Comparison of ENCODE assay signal across 25 cellular contexts in the genomic region with DNA sequence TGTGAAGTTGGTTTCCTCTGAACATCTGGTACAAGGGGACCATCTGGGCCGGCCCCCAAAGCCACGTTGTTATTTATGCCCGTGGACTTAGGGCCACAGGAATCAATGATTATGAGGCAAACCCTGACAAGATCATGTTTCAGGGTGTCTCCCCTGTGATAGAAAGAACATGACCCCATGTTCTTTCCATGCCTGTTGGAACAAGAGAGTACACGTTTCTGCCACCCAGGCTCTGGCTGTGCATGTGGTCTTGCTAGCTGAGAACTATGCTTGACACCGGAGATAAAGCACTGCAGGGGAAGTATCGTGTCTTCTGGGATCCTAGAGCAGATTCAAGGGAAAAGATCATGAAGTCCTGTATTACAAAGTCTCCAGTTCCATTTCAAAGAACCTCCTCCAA.
"Had no signal": no experiment of that assay in that cellular context is flagged by ENCODE, and none has a peak within 500 bp of the region (broad histone marks: within the 10 kb centered on the region; RNA-seq: fewer than 3 reads in every experiment).

No MANE protein-coding gene starts in this region.

- H3K27me3 Mint-ChIP-seq: stimulated activated naive CD8-positive, alpha-beta T cell treated with anti-CD3 and anti-CD28 coated beads, Interleukin-15, amount 100 ng/mL, for 72 hours had no signal

- H3K36me3 ChIP-seq: gastrocnemius medialis, heart left ventricle, lower lobe of right lung, ovary, thyroid gland, vagina had no signal

- H3K27ac Mint-ChIP-seq: naive thymus-derived CD8-positive, alpha-beta T cell; nephron progenitor cell; stimulated activated naive CD8-positive, alpha-beta T cell treated with anti-CD3 and anti-CD28 coated beads, Interleukin-15, amount 100 ng/mL, for 72 hours had no signal

- DNase-seq: cerebellar nuclear complex; dorsolateral prefrontal cortex; effector CD4-positive, alpha-beta T cell; gastrocnemius medialis; heart left ventricle; hippocampal formation; islet precursor cell; left ventricle myocardium superior; lower lobe of right lung; naive thymus-derived CD8-positive, alpha-beta T cell; nephron progenitor cell; nucleus accumbens; ovary; retina; stimulated activated CD4-positive, alpha-beta T cell treated with anti-CD3 and anti-CD28 coated beads, Interleukin-12 subunit alpha, Interleukin-12 subunit beta, amount 100 ng/mL, for 4 hours; stimulated activated CD4-positive, alpha-beta T cell treated with anti-CD3 and anti-CD28 coated beads, Interleukin-1b, Interleukin-23, amount 100 ng/mL, for 48 hours; stimulated activated CD4-positive, alpha-beta T cell treated with anti-CD3 and anti-CD28 coated beads, Interleukin-4, amount 100 ng/mL, for 1 hour; stimulated activated naive CD4-positive, alpha-beta T cell; stimulated activated naive CD8-positive, alpha-beta T cell treated with anti-CD3 and anti-CD28 coated beads, Interleukin-15, amount 100 ng/mL, for 72 hours; thyroid gland; trophoblast cell had no signal

- H3K9me3 ChIP-seq: gastrocnemius medialis, heart left ventricle, lower lobe of right lung, ovary, thyroid gland, vagina had no signal

- H3K4me3 Mint-ChIP-seq: naive thymus-derived CD8-positive, alpha-beta T cell; nephron progenitor cell; stimulated activated naive CD8-positive, alpha-beta T cell treated with anti-CD3 and anti-CD28 coated beads, Interleukin-15, amount 100 ng/mL, for 72 hours had no signal

- H3K27ac ChIP-seq: dorsolateral prefrontal cortex, epithelial cell of prostate, gastrocnemius medialis, heart left ventricle, lower lobe of right lung, ovary, thyroid gland had no signal

- H3K4me3 ChIP-seq: dorsolateral prefrontal cortex, gastrocnemius medialis, heart left ventricle, lower lobe of right lung, ovary, smooth muscle cell, thyroid gland had no signal

- H3K9me3 Mint-ChIP-seq: naive thymus-derived CD8-positive, alpha-beta T cell; nephron progenitor cell; stimulated activated naive CD8-positive, alpha-beta T cell treated with anti-CD3 and anti-CD28 coated beads, Interleukin-15, amount 100 ng/mL, for 72 hours had no signal

- H3K27me3 ChIP-seq: dorsolateral prefrontal cortex, gastrocnemius medialis, heart left ventricle, ovary, thyroid gland, vagina had no signal

- H3K36me3 Mint-ChIP-seq: naive thymus-derived CD8-positive, alpha-beta T cell had no signal

- H3K4me1 Mint-ChIP-seq: naive thymus-derived CD8-positive, alpha-beta T cell; nephron progenitor cell; stimulated activated naive CD8-positive, alpha-beta T cell treated with anti-CD3 and anti-CD28 coated beads, Interleukin-15, amount 100 ng/mL, for 72 hours had no signal

- H3K4me1 ChIP-seq: gastrocnemius medialis, heart left ventricle, lower lobe of right lung, vagina had no signal

- ATAC-seq: gastrocnemius medialis; heart left ventricle; left ventricle myocardium superior; lower lobe of right lung; naive thymus-derived CD8-positive, alpha-beta T cell; sciatic nerve; stimulated activated naive CD8-positive, alpha-beta T cell treated with anti-CD3 and anti-CD28 coated beads, Interleukin-15, amount 100 ng/mL, for 72 hours had no signal
